8 cellular contexts compared by ENCODE assay signal in the genomic region with DNA sequence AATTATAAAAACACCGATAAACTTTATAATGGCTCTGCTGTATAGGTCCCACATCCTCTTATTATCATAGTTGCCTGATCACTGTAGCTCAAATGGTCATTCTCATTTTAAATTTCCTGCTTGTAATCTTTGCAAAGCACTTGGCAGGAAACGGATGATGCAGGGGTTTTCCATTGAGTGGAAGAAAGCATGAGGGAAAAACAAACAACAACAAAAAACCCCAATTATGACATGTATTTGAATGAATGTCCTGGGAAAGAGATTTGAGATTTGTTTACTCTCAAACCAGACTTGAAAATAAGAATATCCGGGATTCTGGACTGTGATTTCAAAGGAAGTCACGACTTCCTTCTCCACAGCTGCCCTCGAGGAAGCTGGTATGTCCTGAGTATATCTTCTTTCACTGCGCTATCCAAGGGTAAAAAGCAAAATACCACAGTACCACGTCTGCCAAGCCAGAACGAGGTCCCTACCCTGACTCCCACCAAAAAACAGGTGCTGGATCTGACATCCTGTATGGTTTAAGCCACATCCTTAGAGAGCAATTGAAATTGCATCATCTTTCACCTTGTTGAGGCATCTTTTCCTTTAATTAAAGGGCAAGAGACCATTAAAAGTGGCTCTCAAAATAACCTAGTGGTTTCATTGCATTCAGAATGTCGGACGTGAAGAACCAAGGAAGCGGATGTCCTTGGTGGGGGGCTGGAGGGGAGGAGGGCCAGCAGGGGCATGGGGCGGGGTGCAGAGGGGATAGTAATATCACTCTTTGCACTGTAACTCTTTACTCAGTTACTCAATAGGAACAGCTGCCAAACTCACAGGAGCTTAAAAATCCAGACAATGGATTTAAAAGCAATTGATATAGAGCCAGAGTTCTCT. TPM values are rescaled to one million over a fixed set of nuclear protein-coding genes. Genes with fewer than 3 reads are reported as not detected.
DNase-seq lines count a peak whose midpoint lies in the region; ATAC-seq and TF ChIP-seq lines count a peak whose summit lies in the region.

No MANE protein-coding gene starts in this region.

- H3K27me3 Mint-ChIP-seq in activated T-cell treated with anti-CD3 and anti-CD28 coated beads, Interleukin-2, amount 50 U/mL, for 4 hours (ENCODE audit: low read depth) = no peaks in the 10 kb centered on the region

- H3K9me3 Mint-ChIP-seq in activated T-cell treated with anti-CD3 and anti-CD28 coated beads, Interleukin-2, amount 50 U/mL, for 4 hours = peaks cover 2% of the 10 kb centered on the region

- H3K4me1 Mint-ChIP-seq in activated T-cell treated with anti-CD3 and anti-CD28 coated beads, Interleukin-2, amount 50 U/mL, for 4 hours (ENCODE audit: low read depth) = peaks cover 15% of the 10 kb centered on the region

- no peak for DNase-seq in activated T-cell treated with anti-CD3 and anti-CD28 coated beads, Interleukin-2, amount 50 U/mL, for 4 hours
- DNase-seq in activated T-cell treated with anti-CD3 and anti-CD28 coated beads, Interleukin-2, amount 50 U/mL, for 1 hour = no peak
- DNase-seq in OCI-M1 (lab: John Stamatoyannopoulos, UW) (peak; percentile 74), cardiac fibroblast (ENCODE audit: low read depth in 2 of 2) (peak; percentile 41 to 74), lung microvascular endothelial cell (ENCODE audit: low read depth in 2 of 2) (peak; percentile 79 to 85), COLO829 (ENCODE audit: low spot score) (no peak), NCI-H526 treated with DMSO at 0.1 percent for 48 hours (lab: John Stamatoyannopoulos, UW) (no peak)

- peak overlapping the region; percentile 22 to 36 for H3K4me3 ChIP-seq in cardiac fibroblast (replicated peaks in 1 of 2; ENCODE audit: low read depth in 2 of 2, low read length in 2 of 2)

- ATAC-seq in activated T-cell treated with anti-CD3 and anti-CD28 coated beads, Interleukin-2, amount 50 U/mL, for 4 hours = peak; percentile 65 to 70
- ATAC-seq in HG03280 (IDR thresholded peaks at IDR 0.05; ENCODE audit: unreplicated experiment) = no peak

- no peak for TF ChIP-seq CTCF in cardiac fibroblast (IDR thresholded peaks at IDR 0.05; ENCODE audit: low read depth, low read length)

- peak overlapping the region; percentile 78 for H3K4me3 Mint-ChIP-seq in activated T-cell treated with anti-CD3 and anti-CD28 coated beads, Interleukin-2, amount 50 U/mL, for 4 hours

- H3K36me3 Mint-ChIP-seq in activated T-cell treated with anti-CD3 and anti-CD28 coated beads, Interleukin-2, amount 50 U/mL, for 4 hours (ENCODE audit: insufficient read depth) = no peaks in the 10 kb centered on the region

RNA-seq across cellular contexts. Expression of a gene that starts 13.5 kb away (rescaled TPM):
- 10 to 100 TPM; 63.8 to 79.6 (median 69.3) TPM for total RNA-seq in activated T-cell treated with anti-CD3 and anti-CD28 coated beads, Interleukin-2, amount 50 U/mL, for 4 hours
- 4.8 and 5.0 TPM in 2 replicates for total RNA-seq in lung microvascular endothelial cell

RNA-seq across cellular contexts. Expression of a gene that starts 16.7 kb away (rescaled TPM):
- total RNA-seq in activated T-cell treated with anti-CD3 and anti-CD28 coated beads, Interleukin-2, amount 50 U/mL, for 4 hours = 10 to 100 TPM; 71.8 to 77.6 (median 75.3) TPM
- 25.1 and 33.5 TPM in 2 replicates for total RNA-seq in lung microvascular endothelial cell

Comparison
In these comparisons a context has a peak if more than half of its experiments do, and no peak if none do; other contexts are left out.
1. DNase-seq: peak in OCI-M1 (single experiment), cardiac fibroblast (2 of 2) and lung microvascular endothelial cell (2 of 2); none in activated T-cell treated with anti-CD3 and anti-CD28 coated beads, Interleukin-2, amount 50 U/mL, for 4 hours (single experiment), activated T-cell treated with anti-CD3 and anti-CD28 coated beads, Interleukin-2, amount 50 U/mL, for 1 hour (single experiment), COLO829 (single experiment) and NCI-H526 treated with DMSO at 0.1 percent for 48 hours (single experiment).
2. RNA of a gene that starts 13.5 kb away (total RNA-seq): 63.8 to 79.6 TPM in activated T-cell treated with anti-CD3 and anti-CD28 coated beads, Interleukin-2, amount 50 U/mL, for 4 hours; 4.8 to 5.0 TPM in lung microvascular endothelial cell; every median in the first group is over 10 times any median in the second.